In genomic region chr3:7672124-7672523, GRCh38 we compare ENCODE assay signal across 20 cellular contexts.
"Had no signal": no experiment of that assay in that cellular context is flagged by ENCODE, and none has a peak within 500 bp of the region (broad histone marks: within the 10 kb centered on the region; RNA-seq: fewer than 3 reads in every experiment).

No MANE protein-coding gene starts in this region.

- H3K9me3 ChIP-seq: esophagus squamous epithelium, ovary, psoas muscle, sigmoid colon, stomach, thyroid gland had no signal

- H3K27me3 ChIP-seq: esophagus squamous epithelium, ovary, sigmoid colon, stomach, thyroid gland had no signal

- H3K4me3 ChIP-seq: coronary artery, esophagus squamous epithelium, lung, ovary, psoas muscle, sigmoid colon, stomach, thyroid gland had no signal

- DNase-seq: dermis blood vessel endothelial cell; effector memory CD4-positive, alpha-beta T cell; erythroblast; esophagus squamous epithelium; head of caudate nucleus; natural killer cell; occipital lobe; ovary; posterior cingulate gyrus; psoas muscle; right cardiac atrium; sigmoid colon; stimulated activated CD4-positive, alpha-beta T cell treated with anti-CD3 and anti-CD28 coated beads, Interleukin-2, amount 100 ng/mL, for 24 hours; stimulated activated CD4-positive, alpha-beta T cell treated with anti-CD3 and anti-CD28 coated beads, Interleukin-4, amount 100 ng/mL, for 24 hours; stimulated activated naive CD4-positive, alpha-beta T cell treated with Interleukin-2 at 50 U/mL for 16 hours; stomach; thyroid gland had no signal

- H3K4me1 ChIP-seq: esophagus squamous epithelium, psoas muscle, sigmoid colon, stomach, thyroid gland had no signal

- H3K27ac ChIP-seq: coronary artery, esophagus squamous epithelium, ovary, psoas muscle, sigmoid colon, stomach, thyroid gland had no signal

- ATAC-seq: natural killer cell; psoas muscle; stimulated activated effector memory CD8-positive, alpha-beta T cell treated with anti-CD3 and anti-CD28 coated beads, Interleukin-12 subunit alpha, Interleukin-12 subunit beta, amount 100 ng/mL, for 72 hours had no signal

- H3K36me3 ChIP-seq: esophagus squamous epithelium, ovary, sigmoid colon, stomach, thyroid gland had no signal
